ENCODE assay signal across 8 cellular contexts in genomic region chr12:48682927-48683326, GRCh38. TPM values are rescaled to one million over a fixed set of nuclear protein-coding genes. Genes with fewer than 3 reads are reported as not detected.
DNase-seq lines count a peak whose midpoint lies in the region; ATAC-seq and TF ChIP-seq lines count a peak whose summit lies in the region.

No MANE protein-coding gene starts in this region.

- H3K4me3 ChIP-seq in AG09309 (ENCODE audit: control insufficient read depth, low read depth, low read length) = peak overlapping the region; percentile 65; the same call in 1 of the 2 replicates
- H3K4me3 ChIP-seq in HUES48 (ENCODE audit: low read depth, low read length) = peak overlapping the region; percentile 92

- no peak for DNase-seq in AG09309 (ENCODE audit: low read depth)
- DNase-seq in MCF 10A (ENCODE audit: unreplicated experiment) = no peak
- no peak for DNase-seq in naive thymus-derived CD8-positive, alpha-beta T cell
- DNase-seq in NOMO-1 treated with dmso at 0.1 percent for 144 hours (lab: John Stamatoyannopoulos, UW; ENCODE audit: unreplicated experiment) = no peak
- DNase-seq in G401 (ENCODE audit: low spot score) = no peak
- no peak for DNase-seq in COR-L47 (lab: John Stamatoyannopoulos, UW)

- no peak overlapping the region for H3K27ac Mint-ChIP-seq in MCF 10A (ENCODE audit: low read depth, unreplicated experiment)
- H3K27ac Mint-ChIP-seq in naive thymus-derived CD8-positive, alpha-beta T cell = peak overlapping the region in 4 of 10 donors; percentile 53 to 73 (median 61)

- POLR2A ChIA-PET in MCF 10A (lab: Yijun Ruan, JAX) = interaction anchor here (1.0 to 3.2 kb wide), 17 partner anchors 8 to 778 kb away, joined by 3 to 30 read pairs (median 4); partner anchors contain the start of genes ADCY6, ARF3, CCNT1 and PFKM
- POLR2A ChIA-PET in naive thymus-derived CD8-positive, alpha-beta T cell (lab: Charles Lee) = interaction anchor here (0.6 to 3.3 kb wide), 9 partner anchors 8 to 975 kb away, joined by 3 to 23 read pairs (median 6); partner anchors contain the start of genes CCNT1 and SENP1

- H3K4me1 ChIP-seq in HUES48 (ENCODE audit: control insufficient read depth, insufficient read depth, low read length) = peaks cover 7% of the 10 kb centered on the region; the same call in 1 of the 2 replicates

- peaks cover 38% of the 10 kb centered on the region for H3K36me3 Mint-ChIP-seq in MCF 10A (ENCODE audit: insufficient read depth, unreplicated experiment)
- H3K36me3 Mint-ChIP-seq in naive thymus-derived CD8-positive, alpha-beta T cell = peaks cover 0 to 32% (median 8%) of the 10 kb centered on the region in 3 donors

- intact Hi-C loops in MCF 10A (cut with micrococcal nuclease) = no loop called here

- no peak overlapping the region for H3K27ac ChIP-seq in HUES48 (ENCODE audit: low read depth, low read length)

- no peak for ATAC-seq in naive thymus-derived CD8-positive, alpha-beta T cell
- ATAC-seq in GM18907 (IDR thresholded peaks at IDR 0.05; ENCODE audit: unreplicated experiment) = no peak

- peak overlapping the region; percentile 95 for H3K4me3 Mint-ChIP-seq in MCF 10A (ENCODE audit: unreplicated experiment)
- H3K4me3 Mint-ChIP-seq in naive thymus-derived CD8-positive, alpha-beta T cell = peak overlapping the region in 9 of 10 donors; percentile 11 to 98 (median 96)

- H3K27me3 ChIP-seq in HUES48 (ENCODE audit: control insufficient read depth, insufficient read depth, low read length) = no peaks in the 10 kb centered on the region

- H3K9ac ChIP-seq in HUES48 (ENCODE audit: low read depth, low read length) = no peak overlapping the region

- H3K9me3 Mint-ChIP-seq in MCF 10A (ENCODE audit: unreplicated experiment) = no peaks in the 10 kb centered on the region
- H3K9me3 Mint-ChIP-seq in naive thymus-derived CD8-positive, alpha-beta T cell = no peaks in the 10 kb centered on the region

- peaks cover 31% of the 10 kb centered on the region for H3K36me3 ChIP-seq in HUES48 (ENCODE audit: control insufficient read depth, insufficient read depth, low read length)

- TF ChIP-seq CTCF in AG09309 (IDR thresholded peaks at IDR 0.05; ENCODE audit: control insufficient read depth, insufficient read depth, low read depth, low read length, missing control alignments) (no peak), MCF 10A (IDR thresholded peaks at IDR 0.05; ENCODE audit: unreplicated experiment) (no peak)

- in situ Hi-C loops in G401 (cut with HindIII; ENCODE audit: low sequenced_read_pairs) = no loop called here

- H3K4me1 Mint-ChIP-seq in MCF 10A (ENCODE audit: insufficient read depth, unreplicated experiment) = peaks cover 16% of the 10 kb centered on the region
- peaks cover 20 to 47% (median 37%) of the 10 kb centered on the region in 4 donors for H3K4me1 Mint-ChIP-seq in naive thymus-derived CD8-positive, alpha-beta T cell

- no peaks in the 10 kb centered on the region for H3K27me3 Mint-ChIP-seq in MCF 10A (ENCODE audit: insufficient read depth, unreplicated experiment)
- no peaks in the 10 kb centered on the region for H3K27me3 Mint-ChIP-seq in naive thymus-derived CD8-positive, alpha-beta T cell

- no TSS peak for BruUV-seq in MCF 10A (replicated peaks; lab: Mats Ljungman, UMichigan)

- no peaks in the 10 kb centered on the region for H3K9me3 ChIP-seq in HUES48 (ENCODE audit: control insufficient read depth, insufficient read depth, low read length)

- CTCF ChIA-PET in MCF 10A (lab: Yijun Ruan, JAX) = interaction anchor here (0.5 to 2.5 kb wide), 5 partner anchors 70 to 1040 kb away, joined by 3 to 9 read pairs (median 4); no protein-coding TSS in a partner anchor

RNA-seq across cellular contexts. Expression of gene KANSL2, which starts 0.9 kb away (rescaled TPM):
- 35.3 and 44.2 TPM in 2 replicates for total RNA-seq in MCF 10A (2022)
- 10 to 100 TPM; 83.3 to 92.4 TPM for total RNA-seq in naive thymus-derived CD8-positive, alpha-beta T cell
- 10 to 100 TPM; 21.0 to 30.2 (median 27.4) TPM for polyA plus RNA-seq in naive thymus-derived CD8-positive, alpha-beta T cell
- total RNA-seq in G401 (2014; rRNA removed; shearing (Covaris generic)) = 86.2 and 122 TPM in 2 replicates

RNA-seq across cellular contexts. Expression of gene CCNT1, which starts 33.6 kb away (rescaled TPM):
- 54.3 and 55.1 TPM in 2 replicates for total RNA-seq in MCF 10A (2022)
- total RNA-seq in naive thymus-derived CD8-positive, alpha-beta T cell = 10 to 100 TPM; 65.5 to 66.5 TPM
- 10 to 100 TPM; 12.9 to 22.6 (median 12.9) TPM for polyA plus RNA-seq in naive thymus-derived CD8-positive, alpha-beta T cell
- 17.5 and 29.7 TPM in 2 replicates for total RNA-seq in G401 (2014; rRNA removed; shearing (Covaris generic))
